Comparison of ENCODE assay signal across 8 cellular contexts in the genomic region with DNA sequence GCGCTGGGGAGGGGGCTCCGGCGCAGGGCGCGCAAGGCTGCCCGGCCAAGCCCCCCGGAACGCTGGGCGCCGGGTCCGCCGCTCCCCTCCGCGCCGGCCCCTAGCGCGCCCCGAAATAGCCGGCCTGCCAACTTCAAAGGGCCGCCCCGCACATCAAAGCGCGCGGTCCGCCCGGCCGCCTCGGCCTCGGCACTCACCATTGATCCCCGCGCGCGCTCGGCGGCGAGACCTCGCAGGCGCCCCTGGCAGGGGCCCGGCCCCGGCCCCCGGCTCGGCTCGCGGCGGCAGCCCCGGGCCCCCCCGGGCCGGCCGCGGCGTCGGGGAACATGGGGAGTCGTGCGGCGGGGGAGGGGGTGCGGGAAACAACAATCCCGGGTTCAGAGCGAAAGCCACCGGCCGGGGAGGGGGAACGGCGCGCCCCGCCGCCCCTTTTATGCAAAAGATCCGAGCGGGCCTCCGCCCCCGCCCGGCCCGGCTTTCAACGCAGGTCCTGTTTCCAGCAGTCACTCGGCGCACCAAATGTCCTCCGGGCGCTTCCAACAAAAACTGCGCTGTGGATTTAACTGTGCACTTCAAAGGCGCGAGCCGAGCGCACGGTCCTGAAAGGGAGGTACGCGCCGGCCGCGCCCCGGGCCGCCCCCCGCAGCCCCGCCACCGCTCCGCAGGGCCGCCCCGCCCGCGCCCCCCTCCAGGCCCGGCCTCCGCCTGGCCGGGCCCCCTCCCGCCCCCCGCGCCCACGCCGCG. TPM values are rescaled to one million over a fixed set of nuclear protein-coding genes. Genes with fewer than 3 reads are reported as not detected.
A peak's percentile ranks its signal among the peaks of the same experiment; 100 is the strongest.
DNase-seq lines count a peak whose midpoint lies in the region; ATAC-seq and TF ChIP-seq lines count a peak whose summit lies in the region.

No MANE protein-coding gene starts in this region.

- H3K9me3 ChIP-seq in BLaER1 = no peaks in the 10 kb centered on the region
- no peaks in the 10 kb centered on the region for H3K9me3 ChIP-seq in transverse colon

- H3K4me3 ChIP-seq in BLaER1 (peak overlapping the region; percentile 94), transverse colon (peak overlapping the region; percentile 78 to 99 (median 89))

- intact Hi-C loops in left ventricle myocardium superior (cut with micrococcal nuclease) = no loop called here
- intact Hi-C loops in transverse colon (cut with DNase I; ENCODE audit: low total_unique reads) = no loop called here

- H3K27me3 ChIP-seq in BLaER1 = peaks cover 27% of the 10 kb centered on the region
- no peaks in the 10 kb centered on the region for H3K27me3 ChIP-seq in transverse colon

- ATAC-seq in GM21526 (IDR thresholded peaks at IDR 0.05; ENCODE audit: low FRiP score, unreplicated experiment) (peak; percentile 22), left ventricle myocardium superior (peak; percentile 32)

- H3K4me1 ChIP-seq in BLaER1 = peaks cover 39% of the 10 kb centered on the region
- H3K4me1 ChIP-seq in transverse colon = peaks cover 14 to 38% (median 17%) of the 10 kb centered on the region in 4 donors

- peak overlapping the region; percentile 88 for H3K9ac ChIP-seq in BLaER1

- H3K9me3 Mint-ChIP-seq in progenitor cell of endocrine pancreas (ENCODE audit: low read depth) = no peaks in the 10 kb centered on the region

- DNase-seq in MV-4-11 (lab: John Stamatoyannopoulos, UW) (peak; percentile 17), T-helper 1 cell (peak; percentile 54 to 77 (median 71)), amygdala (lab: John Stamatoyannopoulos, UW) (peak in 47 of 56 donors; percentile 15 to 78 (median 55)), left ventricle myocardium superior (peak; percentile 90), progenitor cell of endocrine pancreas (ENCODE audit: low spot score, unreplicated experiment) (peak; percentile 63), transverse colon (peak; percentile 88)

- no peak for TF ChIP-seq CTCF in progenitor cell of endocrine pancreas (IDR thresholded peaks at IDR 0.05; ENCODE audit: unreplicated experiment)
- no peak for TF ChIP-seq CTCF in transverse colon (IDR thresholded peaks at IDR 0.05)

- H3K4me3 Mint-ChIP-seq in progenitor cell of endocrine pancreas (ENCODE audit: low read depth) = peak overlapping the region; percentile 68

- H4K20me1 ChIP-seq in BLaER1 = no peaks in the 10 kb centered on the region; the same call in 1 of the 2 replicates

- H3K4me1 Mint-ChIP-seq in progenitor cell of endocrine pancreas (ENCODE audit: low read depth) = peaks cover 18% of the 10 kb centered on the region

- WGBS in transverse colon (ENCODE audit: low coverage in 1 of 2), 2 donors = 1% methylated on average over 38 of the region's 106 CpGs; no CpG with 5 or more reads in 1 of the 2 donors

- no peaks in the 10 kb centered on the region for H3K36me3 Mint-ChIP-seq in progenitor cell of endocrine pancreas (ENCODE audit: insufficient read depth)

- TF ChIP-seq EP300 in transverse colon (IDR thresholded peaks at IDR 0.05; ENCODE audit: low read depth) = no peak

- H3K36me3 ChIP-seq in BLaER1 (no peaks in the 10 kb centered on the region), transverse colon (no peaks in the 10 kb centered on the region)

- peak; percentile 47 for TF ChIP-seq POLR2A in transverse colon (IDR thresholded peaks at IDR 0.05)

- peak overlapping the region; percentile 67 for H3K27ac Mint-ChIP-seq in progenitor cell of endocrine pancreas

- H3K27ac ChIP-seq in BLaER1 = peak overlapping the region; percentile 94
- no peak overlapping the region for H3K27ac ChIP-seq in transverse colon

- peaks cover 19% of the 10 kb centered on the region for H3K27me3 Mint-ChIP-seq in progenitor cell of endocrine pancreas

- in situ Hi-C loops in transverse colon (cut with MboI; ENCODE audit: low pct_ligation_motif_present in 1 of 4, low pct_unique_long_range_greater_than_20kb in 1 of 4, low sequenced_read_pairs in 3 of 4) = loop anchor here (25.0 kb wide), 3 partner anchors 227 to 602 kb away; no protein-coding TSS in a partner anchor

- H3K4me2 ChIP-seq in BLaER1 = no peak overlapping the region; the same call in none of the 2 replicates

RNA-seq across cellular contexts. Expression of a gene that starts 0.6 kb away (rescaled TPM):
- total RNA-seq in left ventricle myocardium superior = 17.2 TPM
- total RNA-seq in progenitor cell of endocrine pancreas = 10.2 and 10.7 TPM in 2 replicates
- 10 to 100 TPM; 17.6 to 87.6 (median 23.8) TPM for total RNA-seq in transverse colon

Comparison
In these comparisons a context has a peak if more than half of its experiments do, and no peak if none do; other contexts are left out.
1. DNase-seq: peak in every context shown above with its lines; median percentile 90 in left ventricle myocardium superior; 88 in transverse colon; 71 in T-helper 1 cell; 63 in progenitor cell of endocrine pancreas; 55 in amygdala; 17 in MV-4-11.